In genomic region chr5:39518516-39518915, GRCh38 we compare ENCODE assay signal across 17 cellular contexts.
DNase-seq lines count a peak whose midpoint lies in the region; ATAC-seq, FAIRE-seq and TF ChIP-seq lines count a peak whose summit lies in the region.
"Had no signal": no experiment of that assay in that cellular context is flagged by ENCODE, and none has a peak within 500 bp of the region (broad histone marks: within the 10 kb centered on the region; RNA-seq: fewer than 3 reads in every experiment).

No MANE protein-coding gene starts in this region.

- H3K27ac ChIP-seq in endothelial cell of umbilical vein (ENCODE audit: insufficient read depth, low read depth, low read length): peak overlapping the region; percentile 95
- peak overlapping the region; percentile 91 for H3K27ac ChIP-seq in osteoblast (ENCODE audit: low read depth, low read length)
- peak overlapping the region in 1 of 4 donors; percentile 1 for H3K27ac ChIP-seq in body of pancreas
- H3K27ac ChIP-seq: hepatocyte had no signal

- dilution Hi-C loops in endothelial cell of umbilical vein (cut with MboI; ENCODE audit: extremely low pct_ligation_motif_present, low sequenced_read_pairs): no loop called here

- H4K20me1 ChIP-seq in endothelial cell of umbilical vein (replicated peaks; ENCODE audit: control insufficient read depth, extremely low read depth, insufficient read depth, low read length) (no peaks in the 10 kb centered on the region), osteoblast (ENCODE audit: insufficient read depth, low read length) (no peaks in the 10 kb centered on the region)

- peaks cover 4% of the 10 kb centered on the region for H3K9me3 Mint-ChIP-seq in activated T-cell treated with anti-CD3 and anti-CD28 coated beads, Interleukin-2, amount 50 U/mL, for 4 hours
- peaks cover 0 to 4% (median 0%) of the 10 kb centered on the region in 9 donors for H3K9me3 Mint-ChIP-seq in naive thymus-derived CD8-positive, alpha-beta T cell
- no peaks in the 10 kb centered on the region for H3K9me3 Mint-ChIP-seq in activated naive CD8-positive, alpha-beta T cell treated with anti-CD3 and anti-CD28 coated beads, Interleukin-2, amount 50 U/mL, for 24 hours

- FAIRE-seq in endothelial cell of umbilical vein (lab: Jason Lieb, UNC): no peak
- FAIRE-seq: GM12878 had no signal

- intact Hi-C loops in endothelial cell of umbilical vein (cut with micrococcal nuclease): no loop called here
- intact Hi-C loops in body of pancreas (cut with DNase I): no loop called here

- H3K27me3 ChIP-seq in endothelial cell of umbilical vein (ENCODE audit: control insufficient read depth in 2 of 2, insufficient read depth in 2 of 2, low read length in 2 of 2) (no peaks in the 10 kb centered on the region), osteoblast (ENCODE audit: insufficient read depth, low read length) (no peaks in the 10 kb centered on the region), body of pancreas (no peaks in the 10 kb centered on the region)
- H3K27me3 ChIP-seq: hepatocyte, spleen had no signal

- WGBS in body of pancreas, 2 donors: 25 to 30% methylated on average over 3 of the region's 3 CpGs

- no peaks in the 10 kb centered on the region for H3K79me2 ChIP-seq in endothelial cell of umbilical vein (ENCODE audit: control insufficient read depth, insufficient read depth, low read length)
- H3K79me2 ChIP-seq in osteoblast (ENCODE audit: insufficient read depth, low read length): no peaks in the 10 kb centered on the region
- H3K79me2 ChIP-seq: hepatocyte had no signal

- H2AFZ ChIP-seq in endothelial cell of umbilical vein (ENCODE audit: low read depth, low read length) (peak overlapping the region; percentile 47), osteoblast (ENCODE audit: low read length) (no peak overlapping the region)
- H2AFZ ChIP-seq: hepatocyte had no signal

- H3K4me1 Mint-ChIP-seq in activated T-cell treated with anti-CD3 and anti-CD28 coated beads, Interleukin-2, amount 50 U/mL, for 4 hours (ENCODE audit: low read depth): no peaks in the 10 kb centered on the region
- no peaks in the 10 kb centered on the region for H3K4me1 Mint-ChIP-seq in naive thymus-derived CD8-positive, alpha-beta T cell
- H3K4me1 Mint-ChIP-seq in activated naive CD8-positive, alpha-beta T cell treated with anti-CD3 and anti-CD28 coated beads, Interleukin-2, amount 50 U/mL, for 24 hours: no peaks in the 10 kb centered on the region

- no peaks in the 10 kb centered on the region for H3K36me3 Mint-ChIP-seq in activated T-cell treated with anti-CD3 and anti-CD28 coated beads, Interleukin-2, amount 50 U/mL, for 4 hours (ENCODE audit: insufficient read depth)
- peaks cover 0 to 3% (median 0%) of the 10 kb centered on the region in 3 donors for H3K36me3 Mint-ChIP-seq in naive thymus-derived CD8-positive, alpha-beta T cell
- H3K36me3 Mint-ChIP-seq in activated naive CD8-positive, alpha-beta T cell treated with anti-CD3 and anti-CD28 coated beads, Interleukin-2, amount 50 U/mL, for 24 hours (ENCODE audit: low read depth): no peaks in the 10 kb centered on the region

- peaks cover 2% of the 10 kb centered on the region for H3K27me3 Mint-ChIP-seq in activated T-cell treated with anti-CD3 and anti-CD28 coated beads, Interleukin-2, amount 50 U/mL, for 4 hours (ENCODE audit: low read depth)
- H3K27me3 Mint-ChIP-seq in naive thymus-derived CD8-positive, alpha-beta T cell: peaks cover 4 to 13% (median 8%) of the 10 kb centered on the region in 5 donors
- peaks cover 6% of the 10 kb centered on the region for H3K27me3 Mint-ChIP-seq in activated naive CD8-positive, alpha-beta T cell treated with anti-CD3 and anti-CD28 coated beads, Interleukin-2, amount 50 U/mL, for 24 hours
- H3K27me3 Mint-ChIP-seq: dendritic cell treated with granulocyte-macrophage colony-stimulating factor and Interleukin-4, amounts not matched to agents 40 ng/mL and 50 ng/mL, for 4 days had no signal

- H3K4me3 ChIP-seq in endothelial cell of umbilical vein (replicated peaks in 1 of 3; ENCODE audit: insufficient read depth in 1 of 3, low read depth in 1 of 3, low read length in 3 of 3): no peak overlapping the region
- H3K4me3 ChIP-seq in osteoblast (ENCODE audit: insufficient read depth, low read length): no peak overlapping the region
- no peak overlapping the region for H3K4me3 ChIP-seq in body of pancreas
- H3K4me3 ChIP-seq: GM12878, hepatocyte, spleen had no signal

- H3K4me1 ChIP-seq in endothelial cell of umbilical vein (ENCODE audit: control insufficient read depth, extremely low read depth, insufficient read depth, low read length) (peaks cover 49% of the 10 kb centered on the region), osteoblast (ENCODE audit: insufficient read depth, low read length) (peaks cover 55% of the 10 kb centered on the region), body of pancreas (peaks cover 7% of the 10 kb centered on the region)

- H3K9me3 ChIP-seq in endothelial cell of umbilical vein (replicated peaks; ENCODE audit: control insufficient read depth, insufficient read depth, low read length): no peaks in the 10 kb centered on the region
- H3K9me3 ChIP-seq in osteoblast (ENCODE audit: low read depth, low read length): no peaks in the 10 kb centered on the region
- no peaks in the 10 kb centered on the region for H3K9me3 ChIP-seq in body of pancreas

- peak overlapping the region; percentile 4 for H3K9ac ChIP-seq in endothelial cell of umbilical vein (replicated peaks; ENCODE audit: extremely low read depth, insufficient read depth, low read length)

- no peak overlapping the region for H3K27ac Mint-ChIP-seq in naive thymus-derived CD8-positive, alpha-beta T cell
- no peak overlapping the region for H3K27ac Mint-ChIP-seq in activated naive CD8-positive, alpha-beta T cell treated with anti-CD3 and anti-CD28 coated beads, Interleukin-2, amount 50 U/mL, for 24 hours

- ATAC-seq in activated T-cell treated with anti-CD3 and anti-CD28 coated beads, Interleukin-2, amount 50 U/mL, for 4 hours: no peak
- no peak for ATAC-seq in body of pancreas
- ATAC-seq in naive thymus-derived CD8-positive, alpha-beta T cell: no peak
- no peak for ATAC-seq in activated naive CD8-positive, alpha-beta T cell treated with anti-CD3 and anti-CD28 coated beads, Interleukin-2, amount 50 U/mL, for 24 hours
- ATAC-seq: GM12878 had no signal

- H3K9me1 ChIP-seq in endothelial cell of umbilical vein (replicated peaks; ENCODE audit: control insufficient read depth, extremely low read depth, insufficient read depth, low read length): no peaks in the 10 kb centered on the region

- TF ChIP-seq CTCF in endothelial cell of umbilical vein (IDR thresholded peaks at IDR 0.05; ENCODE audit: extremely low read depth in 1 of 2, insufficient read depth in 1 of 2, low read depth in 1 of 2, low read length in 2 of 2) (no peak), osteoblast (IDR thresholded peaks at IDR 0.05; ENCODE audit: extremely low read depth, low read depth, low read length) (no peak), body of pancreas (IDR thresholded peaks at IDR 0.05) (no peak)

- no peak for TF ChIP-seq POLR2A in endothelial cell of umbilical vein (IDR thresholded peaks at IDR 0.05; ENCODE audit: low read depth, low read length)
- no peak for TF ChIP-seq POLR2A in body of pancreas (IDR thresholded peaks at IDR 0.05)

- H3K36me3 ChIP-seq in endothelial cell of umbilical vein (ENCODE audit: control insufficient read depth in 2 of 2, extremely low read depth in 1 of 2, insufficient read depth in 2 of 2, low read length in 2 of 2) (no peaks in the 10 kb centered on the region), osteoblast (ENCODE audit: insufficient read depth, low read length) (no peaks in the 10 kb centered on the region), body of pancreas (replicated peaks in 1 of 2; ENCODE audit: insufficient read depth in 1 of 2, low read depth in 2 of 2) (no peaks in the 10 kb centered on the region)
- H3K36me3 ChIP-seq: spleen had no signal

- CTCF ChIA-PET in endothelial cell of umbilical vein (lab: Charles Lee): interaction anchor here (1.0 to 4.9 kb wide), 8 partner anchors 8 to 301 kb away, joined by 3 to 41 read pairs (median 14); partner anchors contain the start of gene DAB2

- no peak overlapping the region for H3K4me2 ChIP-seq in endothelial cell of umbilical vein (ENCODE audit: insufficient read depth, low read length)
- H3K4me2 ChIP-seq in osteoblast (ENCODE audit: insufficient read depth, low read length): peak overlapping the region; percentile 48
- H3K4me2 ChIP-seq: hepatocyte had no signal

- no TSS peak for BruUV-seq in endothelial cell of umbilical vein (replicated peaks; lab: Mats Ljungman, UMichigan)

- peak; percentile 45 for DNase-seq in AG20443 (ENCODE audit: low spot score)
- peak; percentile 82 for DNase-seq in NCI-H226
- DNase-seq in endothelial cell of umbilical vein (ENCODE audit: low read depth, low spot score): peak; percentile 21
- DNase-seq in osteoblast (ENCODE audit: insufficient read length, low spot score, missing footprints): peak; percentile 5
- no peak for DNase-seq in activated T-cell treated with anti-CD3 and anti-CD28 coated beads, Interleukin-2, amount 50 U/mL, for 4 hours
- DNase-seq in body of pancreas: no peak
- DNase-seq in naive thymus-derived CD8-positive, alpha-beta T cell: no peak
- no peak for DNase-seq in activated naive CD8-positive, alpha-beta T cell treated with anti-CD3 and anti-CD28 coated beads, Interleukin-2, amount 50 U/mL, for 24 hours
- DNase-seq: activated effector memory CD4-positive, alpha-beta T cell treated with Interleukin-2 at 50 U/mL for 16 hours; COR-L47; MM.1S; NCI-H510A treated with DMSO at 0.1 percent for 48 hours; SHP77 treated with DMSO at 0.1 percent for 48 hours; spleen had no signal

- POLR2A ChIA-PET in endothelial cell of umbilical vein (lab: Charles Lee): interaction anchor here (1.4 to 2.5 kb wide), 3 partner anchors 16 to 93 kb away, joined by 4 to 21 read pairs (median 4); partner anchors contain the start of gene DAB2
- POLR2A ChIA-PET in naive thymus-derived CD8-positive, alpha-beta T cell (lab: Charles Lee): no interaction called here

- no peak overlapping the region for H3K4me3 Mint-ChIP-seq in activated T-cell treated with anti-CD3 and anti-CD28 coated beads, Interleukin-2, amount 50 U/mL, for 4 hours
- H3K4me3 Mint-ChIP-seq in naive thymus-derived CD8-positive, alpha-beta T cell: no peak overlapping the region
- no peak overlapping the region for H3K4me3 Mint-ChIP-seq in activated naive CD8-positive, alpha-beta T cell treated with anti-CD3 and anti-CD28 coated beads, Interleukin-2, amount 50 U/mL, for 24 hours
- H3K4me3 Mint-ChIP-seq: dendritic cell treated with granulocyte-macrophage colony-stimulating factor and Interleukin-4, amounts not matched to agents 40 ng/mL and 50 ng/mL, for 4 days had no signal

TF ChIP-seq in endothelial cell of umbilical vein, 7 proteins besides CTCF, POLR2A, EP300 and RAD21 (continues in another document):
- TF ChIP-seq MAX (IDR thresholded peaks at IDR 0.05; ENCODE audit: insufficient read depth, insufficient read length): no peak
- TF ChIP-seq FOS (IDR thresholded peaks at IDR 0.05; ENCODE audit: borderline replicate concordance, insufficient read depth, low read length): no peak
- no peak for TF ChIP-seq GATA2 (IDR thresholded peaks at IDR 0.05; ENCODE audit: insufficient read depth, insufficient read length, low read depth, low read length)
- no peak for TF ChIP-seq POLR2AphosphoS5 (IDR thresholded peaks at IDR 0.05; ENCODE audit: insufficient read depth, low read depth, low read length)

Comparison
In these comparisons a context has a peak if more than half of its experiments do, and no peak if none do; other contexts are left out.
1. DNase-seq: peak in AG20443 (single experiment), NCI-H226 (single experiment), endothelial cell of umbilical vein (single experiment) and osteoblast (single experiment); none in activated T-cell treated with anti-CD3 and anti-CD28 coated beads, Interleukin-2, amount 50 U/mL, for 4 hours (single experiment), body of pancreas (0 of 4), naive thymus-derived CD8-positive, alpha-beta T cell (0 of 10) and activated naive CD8-positive, alpha-beta T cell treated with anti-CD3 and anti-CD28 coated beads, Interleukin-2, amount 50 U/mL, for 24 hours (single experiment).